ENCODE assay signal across 10 cellular contexts in the genomic region with DNA sequence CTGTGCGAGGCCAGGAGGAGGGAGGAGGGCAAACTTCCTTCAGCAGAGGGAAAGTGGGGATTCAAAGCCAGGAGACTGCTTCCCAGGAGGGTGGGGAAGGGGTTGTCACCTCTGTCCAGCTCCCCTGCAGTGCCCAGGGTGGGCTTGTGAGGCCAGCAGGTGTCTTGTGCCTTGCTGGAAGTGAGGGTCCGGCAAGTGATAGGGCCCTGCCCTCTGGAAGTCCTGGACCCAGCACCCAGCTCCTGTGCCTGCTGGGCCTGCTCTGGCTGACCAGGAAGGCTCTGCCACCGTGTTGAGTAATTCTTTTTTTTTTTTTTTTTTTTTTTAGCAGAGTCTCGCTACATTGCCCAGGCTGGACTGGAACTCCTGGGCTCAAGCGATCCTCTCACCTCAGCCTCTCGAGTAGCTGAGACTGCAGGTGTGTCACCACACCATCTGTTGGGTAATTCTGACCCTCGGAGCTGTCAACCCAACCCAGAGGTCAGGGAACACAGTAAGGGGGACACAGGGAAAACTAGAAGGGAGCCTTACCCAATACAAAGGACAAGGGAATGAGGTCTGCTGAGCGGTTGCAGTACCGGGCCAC. TPM values are rescaled to one million over a fixed set of nuclear protein-coding genes. Genes with fewer than 3 reads are reported as not detected.
DNase-seq lines count a peak whose midpoint lies in the region; ATAC-seq, FAIRE-seq and TF ChIP-seq lines count a peak whose summit lies in the region.
"Had no signal": no experiment of that assay in that cellular context is flagged by ENCODE, and none has a peak within 500 bp of the region (broad histone marks: within the 10 kb centered on the region; RNA-seq: fewer than 3 reads in every experiment).

No MANE protein-coding gene starts in this region.

- intact Hi-C loops in activated T-helper 2 cell treated with anti-CD3 and anti-CD28 coated beads, Interferon-gamma antibody, Interleukin-2, Interleukin-4, amounts not matched to agents 10 μg/mL and 5 μg/mL and 100 μg/mL, durations not matched to agents 14 hours and 24 hours and 36 hours (cut with micrococcal nuclease): loop anchor here (5.0 kb wide), 2 partner anchors 35 to 225 kb away; a partner anchor contains a TSS
- intact Hi-C loops in kidney (cut with DNase I): loop anchor here (10.0 kb wide), 1 partner anchor 48 kb away; no protein-coding TSS in a partner anchor

- no peaks in the 10 kb centered on the region for H3K27me3 ChIP-seq in thoracic aorta (replicated peaks; ENCODE audit: insufficient read depth)

- peak overlapping the region; percentile 78 for H3K27ac Mint-ChIP-seq in activated CD8-positive, alpha-beta memory T cell treated with anti-CD3 and anti-CD28 coated beads, Interleukin-2, amount 10 ng/mL, durations not matched to agents 7 days and 5 days
- H3K27ac Mint-ChIP-seq in activated T-helper 2 cell treated with anti-CD3 and anti-CD28 coated beads, Interferon-gamma antibody, Interleukin-2, Interleukin-4, amounts not matched to agents 10 μg/mL and 5 μg/mL and 100 μg/mL, durations not matched to agents 14 hours and 24 hours and 36 hours: no peak overlapping the region
- H3K27ac Mint-ChIP-seq in HFFc6: no peak overlapping the region

- H3K9me3 Mint-ChIP-seq in activated CD8-positive, alpha-beta memory T cell treated with anti-CD3 and anti-CD28 coated beads, Interleukin-2, amount 10 ng/mL, durations not matched to agents 7 days and 5 days (ENCODE audit: low read depth): no peaks in the 10 kb centered on the region
- H3K9me3 Mint-ChIP-seq in activated T-helper 2 cell treated with anti-CD3 and anti-CD28 coated beads, Interferon-gamma antibody, Interleukin-2, Interleukin-4, amounts not matched to agents 10 μg/mL and 5 μg/mL and 100 μg/mL, durations not matched to agents 14 hours and 24 hours and 36 hours: no peaks in the 10 kb centered on the region
- H3K9me3 Mint-ChIP-seq in HFFc6: no peaks in the 10 kb centered on the region

- H3K4me1 ChIP-seq in kidney (ENCODE audit: control insufficient read depth in 1 of 2, insufficient read depth in 1 of 2, low read depth in 1 of 2, low read length in 2 of 2): peaks cover 8 to 23% of the 10 kb centered on the region in 2 donors
- H3K4me1 ChIP-seq in thoracic aorta (ENCODE audit: control insufficient read depth in 1 of 2, low read depth in 2 of 2): peaks cover 12 to 30% of the 10 kb centered on the region in 2 donors

- H3K9me3 ChIP-seq in kidney (ENCODE audit: control insufficient read depth in 1 of 2, low read length in 2 of 2): no peaks in the 10 kb centered on the region
- H3K9me3 ChIP-seq in thoracic aorta: no peaks in the 10 kb centered on the region

- H3K36me3 ChIP-seq in kidney (ENCODE audit: control insufficient read depth in 1 of 2, insufficient read depth in 2 of 2, low read length in 2 of 2): no peaks in the 10 kb centered on the region
- no peaks in the 10 kb centered on the region for H3K36me3 ChIP-seq in thoracic aorta

- no peaks in the 10 kb centered on the region for H3K27me3 Mint-ChIP-seq in activated CD8-positive, alpha-beta memory T cell treated with anti-CD3 and anti-CD28 coated beads, Interleukin-2, amount 10 ng/mL, durations not matched to agents 7 days and 5 days
- H3K27me3 Mint-ChIP-seq in activated T-helper 2 cell treated with anti-CD3 and anti-CD28 coated beads, Interferon-gamma antibody, Interleukin-2, Interleukin-4, amounts not matched to agents 10 μg/mL and 5 μg/mL and 100 μg/mL, durations not matched to agents 14 hours and 24 hours and 36 hours (ENCODE audit: low read depth): no peaks in the 10 kb centered on the region
- H3K27me3 Mint-ChIP-seq in HFFc6 (ENCODE audit: insufficient read depth): no peaks in the 10 kb centered on the region; the same call in 1 of the 2 replicates

- no peak for TF ChIP-seq CTCF in kidney (IDR thresholded peaks at IDR 0.05; ENCODE audit: borderline replicate concordance, extremely low read depth, insufficient read depth)
- TF ChIP-seq CTCF in thoracic aorta (IDR thresholded peaks at IDR 0.05): no peak
- TF ChIP-seq CTCF in foreskin fibroblast (IDR thresholded peaks at IDR 0.05; ENCODE audit: low read depth, low read length): no peak
- no peak for TF ChIP-seq CTCF in HFFc6 (IDR thresholded peaks at IDR 0.05)

- peak overlapping the region in 1 of 2 donors; percentile 60 for H3K9ac ChIP-seq in kidney (ENCODE audit: low read length in 2 of 2)

- peak overlapping the region; percentile 57 for H3K4me3 Mint-ChIP-seq in activated CD8-positive, alpha-beta memory T cell treated with anti-CD3 and anti-CD28 coated beads, Interleukin-2, amount 10 ng/mL, durations not matched to agents 7 days and 5 days
- peak overlapping the region; percentile 72 for H3K4me3 Mint-ChIP-seq in activated T-helper 2 cell treated with anti-CD3 and anti-CD28 coated beads, Interferon-gamma antibody, Interleukin-2, Interleukin-4, amounts not matched to agents 10 μg/mL and 5 μg/mL and 100 μg/mL, durations not matched to agents 14 hours and 24 hours and 36 hours (ENCODE audit: low read depth)
- no peak overlapping the region for H3K4me3 Mint-ChIP-seq in HFFc6

- H3K27ac ChIP-seq in kidney (ENCODE audit: low read depth in 2 of 2, low read length in 2 of 2) (peak overlapping the region in 1 of 2 donors; percentile 1), thoracic aorta (peak overlapping the region; percentile 74 to 82)

- FAIRE-seq in kidney (lab: Jason Lieb, UNC): no peak

- H3K36me3 Mint-ChIP-seq in activated CD8-positive, alpha-beta memory T cell treated with anti-CD3 and anti-CD28 coated beads, Interleukin-2, amount 10 ng/mL, durations not matched to agents 7 days and 5 days: peaks cover 5% of the 10 kb centered on the region
- peaks cover 16% of the 10 kb centered on the region for H3K36me3 Mint-ChIP-seq in activated T-helper 2 cell treated with anti-CD3 and anti-CD28 coated beads, Interferon-gamma antibody, Interleukin-2, Interleukin-4, amounts not matched to agents 10 μg/mL and 5 μg/mL and 100 μg/mL, durations not matched to agents 14 hours and 24 hours and 36 hours (ENCODE audit: low read depth)
- H3K36me3 Mint-ChIP-seq in HFFc6 (ENCODE audit: low read depth): peaks cover 7% of the 10 kb centered on the region

- H3K4me1 Mint-ChIP-seq in activated CD8-positive, alpha-beta memory T cell treated with anti-CD3 and anti-CD28 coated beads, Interleukin-2, amount 10 ng/mL, durations not matched to agents 7 days and 5 days: peaks cover 41% of the 10 kb centered on the region
- peaks cover 28% of the 10 kb centered on the region for H3K4me1 Mint-ChIP-seq in activated T-helper 2 cell treated with anti-CD3 and anti-CD28 coated beads, Interferon-gamma antibody, Interleukin-2, Interleukin-4, amounts not matched to agents 10 μg/mL and 5 μg/mL and 100 μg/mL, durations not matched to agents 14 hours and 24 hours and 36 hours (ENCODE audit: low read depth)
- peaks cover 21% of the 10 kb centered on the region for H3K4me1 Mint-ChIP-seq in HFFc6 (ENCODE audit: low read depth)

- H3K4me3 ChIP-seq in kidney (ENCODE audit: low read length in 2 of 2): no peak overlapping the region
- peak overlapping the region; percentile 78 for H3K4me3 ChIP-seq in thoracic aorta
- H3K4me3 ChIP-seq in foreskin fibroblast (ENCODE audit: low read depth in 1 of 2, low read length in 2 of 2): no peak overlapping the region

- no peak for DNase-seq in activated CD8-positive, alpha-beta memory T cell treated with anti-CD3 and anti-CD28 coated beads, Interleukin-2, amount 10 ng/mL, durations not matched to agents 7 days and 5 days
- no peak for DNase-seq in activated CD8-positive, alpha-beta memory T cell treated with anti-CD3 and anti-CD28 coated beads, Interleukin-2, amount 50 U/mL, for 4 hours
- DNase-seq in activated T-helper 2 cell treated with anti-CD3 and anti-CD28 coated beads, Interferon-gamma antibody, Interleukin-2, Interleukin-4, amounts not matched to agents 10 μg/mL and 5 μg/mL and 100 μg/mL, durations not matched to agents 14 hours and 24 hours and 36 hours (ENCODE audit: low spot score): no peak
- DNase-seq in kidney: peak; percentile 65
- no peak for DNase-seq in thoracic aorta (ENCODE audit: low spot score)
- no peak for DNase-seq in mesenteric fat pad (ENCODE audit: low spot score)
- no peak for DNase-seq in foreskin fibroblast
- DNase-seq in HFFc6: no peak
- DNase-seq: NCI-H510A had no signal

- CTCF ChIA-PET in activated CD8-positive, alpha-beta memory T cell treated with anti-CD3 and anti-CD28 coated beads, Interleukin-2, amount 10 ng/mL, durations not matched to agents 7 days and 5 days (lab: Charles Lee): interaction anchor here (0.6 to 6.9 kb wide), 15 partner anchors 9 to 534 kb away, joined by 3 to 60 read pairs (median 3); a partner anchor contains a TSS

- ATAC-seq in activated CD8-positive, alpha-beta memory T cell treated with anti-CD3 and anti-CD28 coated beads, Interleukin-2, amount 10 ng/mL, durations not matched to agents 7 days and 5 days: no peak
- ATAC-seq in thoracic aorta (ENCODE audit: insufficient number of reproducible peaks, low FRiP score, low read depth): no peak

RNA-seq across cellular contexts. Expression of a gene that starts 1.0 kb away (rescaled TPM):
- under 1 TPM; 0.73 to 0.79 TPM for total RNA-seq in activated CD8-positive, alpha-beta memory T cell treated with anti-CD3 and anti-CD28 coated beads, Interleukin-2, amount 10 ng/mL, durations not matched to agents 7 days and 5 days
- total RNA-seq in activated T-helper 2 cell treated with anti-CD3 and anti-CD28 coated beads, Interferon-gamma antibody, Interleukin-2, Interleukin-4, amounts not matched to agents 10 μg/mL and 5 μg/mL and 100 μg/mL, durations not matched to agents 14 hours and 24 hours and 36 hours: 0.91 and 1.7 TPM in 2 replicates
- total RNA-seq in kidney: 0.50 TPM
- polyA plus RNA-seq in kidney (ENCODE audit: insufficient read depth, low read depth, low replicate concordance): 0.37 TPM
- 1 to 10 TPM in 1 of 2 donors, not detected in 1; 4.1 TPM for total RNA-seq in thoracic aorta
- total RNA-seq in mesenteric fat pad: 0.19 TPM
- under 1 TPM; 0.09 to 0.23 (median 0.12) TPM for total RNA-seq in HFFc6 (2021; fragmentation: NEBNext Ultra II Directional; extraction: Animal tissue kit (Norgen Biotek cat#: 25700))

RNA-seq across cellular contexts. Expression of a gene that starts 11.6 kb away (rescaled TPM):
- 1,000 to 10,000 TPM; 1,353 to 1,538 TPM for total RNA-seq in activated CD8-positive, alpha-beta memory T cell treated with anti-CD3 and anti-CD28 coated beads, Interleukin-2, amount 10 ng/mL, durations not matched to agents 7 days and 5 days
- 2,328 and 2,356 TPM in 2 replicates for total RNA-seq in activated T-helper 2 cell treated with anti-CD3 and anti-CD28 coated beads, Interferon-gamma antibody, Interleukin-2, Interleukin-4, amounts not matched to agents 10 μg/mL and 5 μg/mL and 100 μg/mL, durations not matched to agents 14 hours and 24 hours and 36 hours
- total RNA-seq in kidney: 1,449 TPM
- 1,538 TPM for polyA plus RNA-seq in kidney (ENCODE audit: insufficient read depth, low read depth, low replicate concordance)
- total RNA-seq in thoracic aorta: 1,000 to 10,000 TPM; 1,019 to 1,075 TPM
- total RNA-seq in mesenteric fat pad: 1,343 TPM
- 1,000 to 10,000 TPM; 1,518 to 1,745 (median 1,633) TPM for total RNA-seq in HFFc6 (2021; fragmentation: NEBNext Ultra II Directional; extraction: Animal tissue kit (Norgen Biotek cat#: 25700))

RNA-seq across cellular contexts. Expression of a gene that starts 13.2 kb away (rescaled TPM):
- 10 to 100 TPM; 43.1 to 48.9 TPM for total RNA-seq in activated CD8-positive, alpha-beta memory T cell treated with anti-CD3 and anti-CD28 coated beads, Interleukin-2, amount 10 ng/mL, durations not matched to agents 7 days and 5 days
- total RNA-seq in activated T-helper 2 cell treated with anti-CD3 and anti-CD28 coated beads, Interferon-gamma antibody, Interleukin-2, Interleukin-4, amounts not matched to agents 10 μg/mL and 5 μg/mL and 100 μg/mL, durations not matched to agents 14 hours and 24 hours and 36 hours: 128 and 135 TPM in 2 replicates
- 24.3 TPM for total RNA-seq in kidney
- 4.4 TPM for polyA plus RNA-seq in kidney (ENCODE audit: insufficient read depth, low read depth, low replicate concordance)
- 100 to 1,000 TPM; 103 to 142 TPM for total RNA-seq in thoracic aorta
- 78.0 TPM for total RNA-seq in mesenteric fat pad
- 10 to 100 TPM; 37.1 to 44.6 (median 39.2) TPM for total RNA-seq in HFFc6 (2021; fragmentation: NEBNext Ultra II Directional; extraction: Animal tissue kit (Norgen Biotek cat#: 25700))

RNA-seq across cellular contexts. Expression of a gene that starts 20.2 kb away (rescaled TPM):
- total RNA-seq in activated CD8-positive, alpha-beta memory T cell treated with anti-CD3 and anti-CD28 coated beads, Interleukin-2, amount 10 ng/mL, durations not matched to agents 7 days and 5 days: 1 to 10 TPM in 1 of 2 experiments, under 1 TPM in 1; 0.40 to 1.3 TPM
- 0.32 TPM in 1 of 2 replicates, not detected in the other for total RNA-seq in activated T-helper 2 cell treated with anti-CD3 and anti-CD28 coated beads, Interferon-gamma antibody, Interleukin-2, Interleukin-4, amounts not matched to agents 10 μg/mL and 5 μg/mL and 100 μg/mL, durations not matched to agents 14 hours and 24 hours and 36 hours
- 1.2 TPM for total RNA-seq in kidney
- polyA plus RNA-seq in kidney (ENCODE audit: insufficient read depth, low read depth, low replicate concordance): not detected
- not detected for total RNA-seq in thoracic aorta
- not detected for total RNA-seq in mesenteric fat pad
- total RNA-seq in HFFc6 (2021; fragmentation: NEBNext Ultra II Directional; extraction: Animal tissue kit (Norgen Biotek cat#: 25700)): under 1 TPM in 1 of 6 experiments, not detected in 5; 0.46 TPM
- polyA plus RNA-seq: AG04450 had no signal

RNA-seq across cellular contexts. Expression of a gene that starts 21.4 kb away (rescaled TPM):
- 1 to 10 TPM; 3.7 to 4.5 TPM for total RNA-seq in activated CD8-positive, alpha-beta memory T cell treated with anti-CD3 and anti-CD28 coated beads, Interleukin-2, amount 10 ng/mL, durations not matched to agents 7 days and 5 days
- 17.0 and 19.8 TPM in 2 replicates for total RNA-seq in activated T-helper 2 cell treated with anti-CD3 and anti-CD28 coated beads, Interferon-gamma antibody, Interleukin-2, Interleukin-4, amounts not matched to agents 10 μg/mL and 5 μg/mL and 100 μg/mL, durations not matched to agents 14 hours and 24 hours and 36 hours
- total RNA-seq in kidney: 16.5 TPM
- 3.2 TPM for polyA plus RNA-seq in kidney (ENCODE audit: insufficient read depth, low read depth, low replicate concordance)
- total RNA-seq in thoracic aorta: 10 to 100 TPM; 18.8 to 53.6 TPM
- 26.1 TPM for total RNA-seq in mesenteric fat pad
- total RNA-seq in HFFc6 (2021; fragmentation: NEBNext Ultra II Directional; extraction: Animal tissue kit (Norgen Biotek cat#: 25700)): 10 to 100 TPM; 12.2 to 21.4 (median 13.9) TPM
